19 cellular contexts compared by ENCODE assay signal in genomic region chr1:67879485-67879884, GRCh38. TPM values are rescaled to one million over a fixed set of nuclear protein-coding genes. Genes with fewer than 3 reads are reported as not detected.
"Had no signal": no experiment of that assay in that cellular context is flagged by ENCODE, and none has a peak within 500 bp of the region (broad histone marks: within the 10 kb centered on the region; RNA-seq: fewer than 3 reads in every experiment).

No MANE protein-coding gene starts in this region.

- DNase-seq: activated CD4-positive, alpha-beta T cell treated with anti-CD3 and anti-CD28 coated beads for 4 hours; activated CD8-positive, alpha-beta memory T cell treated with anti-CD3 and anti-CD28 coated beads, Interleukin-2, amount 50 U/mL, for 48 hours; activated CD8-positive, alpha-beta T cell treated with anti-CD3 and anti-CD28 coated beads, Interleukin-2, amount 10 ng/mL, durations not matched to agents 7 days and 5 days; activated effector memory CD4-positive, alpha-beta T cell treated with Interleukin-2 at 50 U/mL for 16 hours; activated naive CD4-positive, alpha-beta T cell; activated T-cell treated with anti-CD3 and anti-CD28 coated beads, Interleukin-2, amount 50 U/mL, for 24 hours; caudate nucleus; colonic mucosa; MV-4-11; NCI-H510A; NCI-H82; Right ventricle myocardium superior; RPMI8226; SJCRH30; T-helper 17 cell; T-helper 9 cell; WERI-Rb-1 had no signal

- H3K27me3 ChIP-seq: colonic mucosa, MG63, SJCRH30 had no signal

- H3K27ac ChIP-seq: colonic mucosa, SJCRH30, WERI-Rb-1 had no signal

- ATAC-seq: activated CD4-positive, CD25-positive, alpha-beta regulatory T cell treated with anti-CD3 and anti-CD28 coated beads, Interleukin-2, amount 50 U/mL, for 24 hours; activated CD8-positive, alpha-beta T cell treated with anti-CD3 and anti-CD28 coated beads, Interleukin-2, amount 10 ng/mL, durations not matched to agents 7 days and 5 days; T-helper 17 cell had no signal

- H3K4me3 ChIP-seq: colonic mucosa, MG63, SJCRH30 had no signal

- H3K9me3 ChIP-seq: colonic mucosa had no signal

- H3K4me1 ChIP-seq: colonic mucosa, SJCRH30 had no signal

- H3K36me3 ChIP-seq: colonic mucosa, MG63, SJCRH30, WERI-Rb-1 had no signal

RNA-seq across cellular contexts. Expression of gene GNG12, which starts 46.2 kb away (rescaled TPM):
- total RNA-seq: activated CD8-positive, alpha-beta T cell treated with anti-CD3 and anti-CD28 coated beads, Interleukin-2, amount 10 ng/mL, durations not matched to agents 7 days and 5 days; T-helper 17 cell had no signal
